ENCODE assay signal across 18 cellular contexts in genomic region chr3:4060064-4060463, GRCh38.
A peak's percentile ranks its signal among the peaks of the same experiment; 100 is the strongest.
DNase-seq lines count a peak whose midpoint lies in the region; ATAC-seq and TF ChIP-seq lines count a peak whose summit lies in the region.
"Had no signal": no experiment of that assay in that cellular context is flagged by ENCODE, and none has a peak within 500 bp of the region (broad histone marks: within the 10 kb centered on the region; RNA-seq: fewer than 3 reads in every experiment).

No MANE protein-coding gene starts in this region.

- H3K27me3 Mint-ChIP-seq in endodermal cell (ENCODE audit: insufficient read depth) (peaks cover 2% of the 10 kb centered on the region), nephron progenitor cell (ENCODE audit: low read depth, poor library complexity) (no peaks in the 10 kb centered on the region)
- H3K27me3 Mint-ChIP-seq: B cell; stimulated activated naive CD8-positive, alpha-beta T cell treated with anti-CD3 and anti-CD28 coated beads, Interleukin-15, amount 100 ng/mL, for 72 hours had no signal

- no peaks in the 10 kb centered on the region for H3K79me2 ChIP-seq in OCI-LY3 (ENCODE audit: low read length)
- H3K79me2 ChIP-seq: parathyroid adenoma had no signal

- H3K27ac ChIP-seq in OCI-LY3 (ENCODE audit: low read length) (no peak overlapping the region), endodermal cell (ENCODE audit: low read depth, low read length) (peak overlapping the region; percentile 33)
- H3K27ac ChIP-seq: colonic mucosa, parathyroid adenoma had no signal

- H3K9me3 Mint-ChIP-seq in endodermal cell (peaks cover 8% of the 10 kb centered on the region), nephron progenitor cell (peaks cover 8% of the 10 kb centered on the region)
- H3K9me3 Mint-ChIP-seq: activated T-helper 1 cell treated with anti-CD3 and anti-CD28 coated beads, Interleukin-12 subunit alpha, Interleukin-12 subunit beta, Interleukin-2, Interleukin-4 antibody, amounts not matched to agents 30 ng/mL and 10 ng/mL and 1 ng/mL, durations not matched to agents 14 hours and 24 hours and 36 hours had no signal

- H3K4me3 Mint-ChIP-seq in endodermal cell, result no peak overlapping the region
- H3K4me3 Mint-ChIP-seq in nephron progenitor cell, result no peak overlapping the region
- H3K4me3 Mint-ChIP-seq: activated T-helper 1 cell treated with anti-CD3 and anti-CD28 coated beads, Interleukin-12 subunit alpha, Interleukin-12 subunit beta, Interleukin-2, Interleukin-4 antibody, amounts not matched to agents 30 ng/mL and 10 ng/mL and 1 ng/mL, durations not matched to agents 14 hours and 24 hours and 36 hours; B cell; stimulated activated naive CD8-positive, alpha-beta T cell treated with anti-CD3 and anti-CD28 coated beads, Interleukin-15, amount 100 ng/mL, for 72 hours had no signal

- H3K4me3 ChIP-seq in AG10803 (ENCODE audit: low read length) (no peak overlapping the region), OCI-LY3 (ENCODE audit: low read length) (no peak overlapping the region), endodermal cell (ENCODE audit: low read length) (no peak overlapping the region)
- H3K4me3 ChIP-seq: colonic mucosa had no signal

- H3K9me3 ChIP-seq in OCI-LY3 (ENCODE audit: insufficient read depth, low read length), result peaks cover 9% of the 10 kb centered on the region
- H3K9me3 ChIP-seq in endodermal cell (ENCODE audit: control insufficient read depth, low read length), result peaks cover 8% of the 10 kb centered on the region
- H3K9me3 ChIP-seq: colonic mucosa had no signal

- no peak overlapping the region for H2AFZ ChIP-seq in OCI-LY3 (ENCODE audit: low read depth, low read length)
- H2AFZ ChIP-seq: parathyroid adenoma had no signal

- 71 to 88% methylated on average over 3 to 5 of the region's 5 CpGs for WGBS in endodermal cell (ENCODE audit: insufficient coverage in 1 of 2, insufficient read length in 1 of 2), 2 experiments

- H3K36me3 ChIP-seq in OCI-LY3 (replicated peaks; ENCODE audit: low read depth, low read length), result peaks cover 3% of the 10 kb centered on the region
- H3K36me3 ChIP-seq in endodermal cell (ENCODE audit: control insufficient read depth, insufficient read depth, low read length), result no peaks in the 10 kb centered on the region
- H3K36me3 ChIP-seq: colonic mucosa had no signal

- DNase-seq in AG10803 (ENCODE audit: low read depth) (peak; percentile 4), endodermal cell (no peak), nephron progenitor cell (no peak), NCI-H2227 treated with DMSO at 0.1 percent for 48 hours (lab: John Stamatoyannopoulos, UW) (no peak), NCI-H526 (lab: John Stamatoyannopoulos, UW) (no peak)
- no peak for DNase-seq in activated T-cell treated with anti-CD3 and anti-CD28 coated beads, Interleukin-2, amount 50 U/mL, for 1 hour
- DNase-seq: activated CD4-positive, alpha-beta T cell treated with anti-CD3 and anti-CD28 coated beads, Interleukin-2, amount 50 U/mL, for 48 hours; amniotic stem cell; colonic mucosa; head of caudate nucleus; KG1; NCI-H1436; stimulated activated naive CD8-positive, alpha-beta T cell treated with anti-CD3 and anti-CD28 coated beads, Interleukin-15, amount 100 ng/mL, for 72 hours had no signal

- H3K4me1 ChIP-seq in OCI-LY3 (ENCODE audit: low read length), result peaks cover 27% of the 10 kb centered on the region
- peaks cover 7% of the 10 kb centered on the region for H3K4me1 ChIP-seq in endodermal cell (ENCODE audit: control insufficient read depth, insufficient read depth, low read length)
- H3K4me1 ChIP-seq: colonic mucosa, parathyroid adenoma had no signal

- no peak overlapping the region for H3K27ac Mint-ChIP-seq in endodermal cell
- H3K27ac Mint-ChIP-seq in nephron progenitor cell, result peak overlapping the region; percentile 41
- H3K27ac Mint-ChIP-seq: activated T-helper 1 cell treated with anti-CD3 and anti-CD28 coated beads, Interleukin-12 subunit alpha, Interleukin-12 subunit beta, Interleukin-2, Interleukin-4 antibody, amounts not matched to agents 30 ng/mL and 10 ng/mL and 1 ng/mL, durations not matched to agents 14 hours and 24 hours and 36 hours; B cell had no signal

- peaks cover 15% of the 10 kb centered on the region for H3K4me1 Mint-ChIP-seq in endodermal cell
- H3K4me1 Mint-ChIP-seq in nephron progenitor cell, result peaks cover 30% of the 10 kb centered on the region
- H3K4me1 Mint-ChIP-seq: stimulated activated naive CD8-positive, alpha-beta T cell treated with anti-CD3 and anti-CD28 coated beads, Interleukin-15, amount 100 ng/mL, for 72 hours had no signal

- no peak for TF ChIP-seq CTCF in AG10803 (conservative IDR thresholded peaks at IDR 0.05; ENCODE audit: low read length)
- no peak for TF ChIP-seq CTCF in OCI-LY3 (IDR thresholded peaks at IDR 0.05; ENCODE audit: low read depth, low read length)
- no peak for TF ChIP-seq CTCF in endodermal cell (conservative IDR thresholded peaks at IDR 0.05)
- no peak for TF ChIP-seq CTCF in nephron progenitor cell (IDR thresholded peaks at IDR 0.05)

- H3K27me3 ChIP-seq in OCI-LY3 (ENCODE audit: low read depth, low read length) (peaks cover 69% of the 10 kb centered on the region), endodermal cell (ENCODE audit: control insufficient read depth, insufficient read depth, low read length, poor library complexity, severe bottlenecking) (no peaks in the 10 kb centered on the region)
- H3K27me3 ChIP-seq: colonic mucosa had no signal

- no peak overlapping the region for H3K9ac ChIP-seq in OCI-LY3 (ENCODE audit: low read length)
- H3K9ac ChIP-seq in endodermal cell (ENCODE audit: extremely low read depth, low read length, poor library complexity, severe bottlenecking), result no peak overlapping the region
- H3K9ac ChIP-seq: parathyroid adenoma had no signal

- H3K4me2 ChIP-seq in OCI-LY3 (ENCODE audit: low read length), result peak overlapping the region; percentile 32

- ATAC-seq in HG02798 (IDR thresholded peaks at IDR 0.05; ENCODE audit: poor library complexity, unreplicated experiment), result no peak
- ATAC-seq: stimulated activated naive CD8-positive, alpha-beta T cell treated with anti-CD3 and anti-CD28 coated beads, Interleukin-15, amount 100 ng/mL, for 72 hours had no signal

- no peaks in the 10 kb centered on the region for H4K20me1 ChIP-seq in OCI-LY3 (ENCODE audit: insufficient read depth, low read length)

- H3K36me3 Mint-ChIP-seq in endodermal cell (ENCODE audit: low read depth) (no peaks in the 10 kb centered on the region), nephron progenitor cell (ENCODE audit: low read depth) (no peaks in the 10 kb centered on the region)
